In the genomic region with DNA sequence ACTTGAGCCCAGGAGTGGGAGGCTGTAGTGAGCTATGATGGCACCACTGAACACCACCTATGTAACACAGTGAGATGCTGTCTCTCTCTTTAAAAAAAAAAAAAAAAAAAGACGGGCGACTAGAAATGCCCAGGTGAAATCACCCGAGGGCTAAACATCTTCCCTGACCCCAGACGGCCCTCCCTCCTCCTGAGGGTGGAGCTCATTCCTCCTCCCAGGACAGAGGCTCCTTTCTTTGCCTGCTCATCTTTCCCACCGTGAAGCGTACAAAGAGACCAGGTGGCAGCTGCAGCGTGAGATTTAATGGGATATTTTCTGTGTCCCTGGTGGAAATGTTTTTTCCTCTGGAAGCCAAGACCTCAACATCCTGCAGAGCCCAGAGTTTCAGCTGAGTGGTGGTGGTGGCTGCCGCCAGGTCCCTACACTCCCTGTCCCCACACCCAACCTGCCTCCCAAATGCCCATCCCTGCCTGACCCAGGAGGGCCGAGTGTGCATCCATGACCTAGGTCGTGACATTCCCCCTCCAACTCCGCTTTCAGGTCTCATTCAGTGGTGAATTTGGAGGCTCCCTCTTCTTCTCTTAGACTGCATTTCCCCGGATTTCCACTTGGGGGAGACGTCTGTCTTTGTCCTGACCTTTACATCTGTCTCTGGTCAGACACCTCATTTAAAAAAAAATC, we compare ENCODE assay signal across 9 cellular contexts. TPM values are rescaled to one million over a fixed set of nuclear protein-coding genes. Genes with fewer than 3 reads are reported as not detected.
DNase-seq lines count a peak whose midpoint lies in the region; ATAC-seq and TF ChIP-seq lines count a peak whose summit lies in the region.
"Had no signal": no experiment of that assay in that cellular context is flagged by ENCODE, and none has a peak within 500 bp of the region (broad histone marks: within the 10 kb centered on the region; RNA-seq: fewer than 3 reads in every experiment).

No MANE protein-coding gene starts in this region.

- no peaks in the 10 kb centered on the region for H3K9me3 Mint-ChIP-seq in CD4-positive, alpha-beta memory T cell
- H3K9me3 Mint-ChIP-seq in activated CD8-positive, alpha-beta T cell treated with anti-CD3 and anti-CD28 coated beads, Interleukin-2, amount 10 ng/mL, durations not matched to agents 7 days and 5 days (ENCODE audit: insufficient read depth) = no peaks in the 10 kb centered on the region

- peaks cover 0 to 4% (median 3%) of the 10 kb centered on the region in 4 donors for H3K4me1 Mint-ChIP-seq in CD4-positive, alpha-beta memory T cell
- H3K4me1 Mint-ChIP-seq in activated CD8-positive, alpha-beta T cell treated with anti-CD3 and anti-CD28 coated beads, Interleukin-2, amount 10 ng/mL, durations not matched to agents 7 days and 5 days (ENCODE audit: low read depth) = no peaks in the 10 kb centered on the region

- peak; percentile 49 for TF ChIP-seq CTCF in GM20000 (IDR thresholded peaks at IDR 0.05; ENCODE audit: extremely low read depth, missing control alignments)
- peak; percentile 81 for TF ChIP-seq CTCF in parathyroid adenoma (IDR thresholded peaks at IDR 0.05)

- peaks cover 6 to 10% of the 10 kb centered on the region in 2 donors for H3K27me3 Mint-ChIP-seq in CD4-positive, alpha-beta memory T cell
- H3K27me3 Mint-ChIP-seq in activated CD8-positive, alpha-beta T cell treated with anti-CD3 and anti-CD28 coated beads, Interleukin-2, amount 10 ng/mL, durations not matched to agents 7 days and 5 days (ENCODE audit: low read depth) = peaks cover 2% of the 10 kb centered on the region

- ATAC-seq in activated CD8-positive, alpha-beta T cell treated with anti-CD3 and anti-CD28 coated beads, Interleukin-2, amount 10 ng/mL, durations not matched to agents 7 days and 5 days = peak; percentile 60
- ATAC-seq in GM18519 (IDR thresholded peaks at IDR 0.05; ENCODE audit: low FRiP score, unreplicated experiment) (no peak), GM19035 (IDR thresholded peaks at IDR 0.05; ENCODE audit: unreplicated experiment) (no peak)

- H3K4me3 ChIP-seq in CD4-positive, alpha-beta memory T cell (ENCODE audit: low read length in 2 of 2) = no peak overlapping the region
- no peak overlapping the region for H3K4me3 ChIP-seq in parathyroid adenoma (ENCODE audit: low read depth, low read length)

- no peaks in the 10 kb centered on the region for H3K27me3 ChIP-seq in CD4-positive, alpha-beta memory T cell (ENCODE audit: insufficient read depth, low read length)
- no peaks in the 10 kb centered on the region for H3K27me3 ChIP-seq in parathyroid adenoma (ENCODE audit: control insufficient read depth, insufficient read depth, low read length)

- no peaks in the 10 kb centered on the region for H3K36me3 ChIP-seq in CD4-positive, alpha-beta memory T cell (ENCODE audit: insufficient read depth, low read length)
- H3K36me3 ChIP-seq in parathyroid adenoma (ENCODE audit: control insufficient read depth, insufficient read depth, low read length) = no peaks in the 10 kb centered on the region

- POLR2A ChIA-PET in CD4-positive, alpha-beta memory T cell (lab: Charles Lee; ENCODE audit: partially characterized antibody) = no interaction called here
- POLR2A ChIA-PET in activated CD8-positive, alpha-beta T cell treated with anti-CD3 and anti-CD28 coated beads, Interleukin-2, amount 10 ng/mL, durations not matched to agents 7 days and 5 days (lab: Charles Lee) = no interaction called here

- no peak overlapping the region for H3K27ac ChIP-seq in CD4-positive, alpha-beta memory T cell (ENCODE audit: low read depth, low read length)
- no peak overlapping the region for H3K27ac ChIP-seq in parathyroid adenoma

- no peak overlapping the region for H3K4me2 ChIP-seq in parathyroid adenoma (ENCODE audit: low read length)

- H3K9ac ChIP-seq in parathyroid adenoma = no peak overlapping the region

- H3K36me3 Mint-ChIP-seq in CD4-positive, alpha-beta memory T cell = no peaks in the 10 kb centered on the region
- no peaks in the 10 kb centered on the region for H3K36me3 Mint-ChIP-seq in activated CD8-positive, alpha-beta T cell treated with anti-CD3 and anti-CD28 coated beads, Interleukin-2, amount 10 ng/mL, durations not matched to agents 7 days and 5 days (ENCODE audit: low read depth)
- H3K36me3 Mint-ChIP-seq: IgD-negative memory B cell had no signal

- CTCF ChIA-PET in CD4-positive, alpha-beta memory T cell (lab: Charles Lee; ENCODE audit: partially characterized antibody) = interaction anchor here (0.7 to 3.6 kb wide), 7 partner anchors 9 to 818 kb away, joined by 3 to 19 read pairs (median 4); no protein-coding TSS in a partner anchor
- CTCF ChIA-PET in activated CD8-positive, alpha-beta T cell treated with anti-CD3 and anti-CD28 coated beads, Interleukin-2, amount 10 ng/mL, durations not matched to agents 7 days and 5 days (lab: Charles Lee) = interaction anchor here (1.2 to 2.6 kb wide), 6 partner anchors 8 to 485 kb away, joined by 3 to 23 read pairs (median 10); no protein-coding TSS in a partner anchor

- peak overlapping the region in 1 of 7 donors; percentile 77 for H3K27ac Mint-ChIP-seq in CD4-positive, alpha-beta memory T cell
- H3K27ac Mint-ChIP-seq in activated CD8-positive, alpha-beta T cell treated with anti-CD3 and anti-CD28 coated beads, Interleukin-2, amount 10 ng/mL, durations not matched to agents 7 days and 5 days = no peak overlapping the region

- no peaks in the 10 kb centered on the region for H3K9me3 ChIP-seq in CD4-positive, alpha-beta memory T cell (ENCODE audit: control insufficient read depth in 1 of 2, low read length in 2 of 2)
- H3K9me3 ChIP-seq in parathyroid adenoma (ENCODE audit: control insufficient read depth, low read length) = no peaks in the 10 kb centered on the region

- peak overlapping the region; percentile 40 for H2AFZ ChIP-seq in parathyroid adenoma

- H3K79me2 ChIP-seq in parathyroid adenoma = no peaks in the 10 kb centered on the region

- intact Hi-C loops in CD4-positive, alpha-beta memory T cell (cut with micrococcal nuclease) = no loop called here

- H3K4me3 Mint-ChIP-seq in CD4-positive, alpha-beta memory T cell = no peak overlapping the region
- H3K4me3 Mint-ChIP-seq in activated CD8-positive, alpha-beta T cell treated with anti-CD3 and anti-CD28 coated beads, Interleukin-2, amount 10 ng/mL, durations not matched to agents 7 days and 5 days = no peak overlapping the region
- H3K4me3 Mint-ChIP-seq: IgD-negative memory B cell had no signal

- no peaks in the 10 kb centered on the region for H3K4me1 ChIP-seq in CD4-positive, alpha-beta memory T cell (ENCODE audit: insufficient read depth, low read length)
- H3K4me1 ChIP-seq in parathyroid adenoma = no peaks in the 10 kb centered on the region

- peak in 4 of 5 donors; percentile 18 to 35 (median 25) for DNase-seq in CD4-positive, alpha-beta memory T cell
- DNase-seq in GM20000 (ENCODE audit: low spot score) (peak; percentile 61), NCI-H2227 treated with DMSO at 0.1 percent for 48 hours (lab: John Stamatoyannopoulos, UW) (peak; percentile 28), fibroblast of the conjunctiva (ENCODE audit: low read depth) (peak; percentile 32)
- peak; percentile 64 for DNase-seq in activated CD8-positive, alpha-beta T cell treated with anti-CD3 and anti-CD28 coated beads, Interleukin-2, amount 10 ng/mL, durations not matched to agents 7 days and 5 days

RNA-seq across cellular contexts. Expression of gene GPRC5B, which starts 14.4 kb away (rescaled TPM):
- not detected for total RNA-seq in CD4-positive, alpha-beta memory T cell
- 1 to 10 TPM; 1.7 to 2.4 TPM for polyA plus RNA-seq in CD4-positive, alpha-beta memory T cell
- not detected for total RNA-seq in activated CD8-positive, alpha-beta T cell treated with anti-CD3 and anti-CD28 coated beads, Interleukin-2, amount 10 ng/mL, durations not matched to agents 7 days and 5 days
- polyA plus RNA-seq: IgD-negative memory B cell had no signal
